ENCODE assay signal across 7 cellular contexts in the genomic region with DNA sequence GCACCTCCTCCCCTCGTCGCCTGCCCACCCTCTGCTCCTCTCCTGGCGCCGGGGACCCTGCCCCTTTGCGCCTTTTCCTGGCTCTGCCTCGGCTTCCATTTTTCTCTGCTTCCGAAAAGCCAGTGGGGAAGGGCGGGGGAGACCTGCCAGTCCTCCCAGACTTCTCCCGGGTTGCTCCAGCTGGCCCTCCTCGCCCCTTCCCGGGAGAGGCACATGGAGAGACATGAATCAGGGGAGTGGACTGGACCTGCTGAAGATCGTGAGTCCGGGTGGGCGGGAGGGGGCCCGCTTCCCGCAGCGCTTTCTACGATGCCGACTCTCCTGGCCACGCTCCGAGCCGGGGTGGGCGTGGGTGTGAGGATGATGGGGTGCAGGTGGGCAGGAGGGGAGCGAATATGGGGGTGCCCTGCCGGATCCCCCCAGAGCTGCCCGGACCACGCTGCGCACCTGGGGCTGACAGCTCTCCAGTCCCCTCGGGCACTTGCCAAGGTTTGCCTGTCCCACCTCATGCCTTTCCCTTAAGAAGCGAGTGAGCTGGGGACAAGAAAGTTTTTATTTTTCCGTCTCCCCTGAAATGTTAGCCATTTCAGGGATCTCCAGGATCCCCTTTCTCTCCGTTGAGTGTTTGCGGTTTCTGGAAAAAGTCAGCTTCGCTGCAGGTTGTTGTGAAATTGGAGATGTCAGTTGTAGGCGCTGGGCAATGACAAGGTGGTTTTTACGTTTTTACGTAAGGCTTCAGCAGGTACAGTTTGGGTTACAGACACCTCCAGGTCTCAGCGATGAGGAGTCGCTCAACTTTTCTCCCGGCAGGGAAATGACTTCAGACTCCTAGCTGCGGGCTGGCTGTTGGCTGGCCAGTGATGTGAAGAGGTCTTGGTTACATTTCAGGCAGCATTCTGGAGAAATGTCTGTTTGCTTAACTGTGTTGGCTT. TPM values are rescaled to one million over a fixed set of nuclear protein-coding genes. Genes with fewer than 3 reads are reported as not detected.
DNase-seq lines count a peak whose midpoint lies in the region; ATAC-seq, FAIRE-seq and TF ChIP-seq lines count a peak whose summit lies in the region.

No MANE protein-coding gene starts in this region.

- intact Hi-C loops in dendritic cell treated with granulocyte-macrophage colony-stimulating factor and Interleukin-4, amounts not matched to agents 40 ng/mL and 50 ng/mL, for 4 days (cut with micrococcal nuclease) = no loop called here
- intact Hi-C loops in HepG2 (cut with micrococcal nuclease; ENCODE audit: unreplicated experiment) = no loop called here

- no peaks in the 10 kb centered on the region for H3K36me3 Mint-ChIP-seq in dendritic cell treated with granulocyte-macrophage colony-stimulating factor and Interleukin-4, amounts not matched to agents 40 ng/mL and 50 ng/mL, for 4 days (ENCODE audit: low read depth)

- no peak for TF ChIP-seq CTCF in HepG2 (CRISPR knock-in tag; IDR thresholded peaks at IDR 0.05)
- TF ChIP-seq CTCF in thoracic aorta (IDR thresholded peaks at IDR 0.05) = no peak

- H3K4me3 Mint-ChIP-seq in dendritic cell treated with granulocyte-macrophage colony-stimulating factor and Interleukin-4, amounts not matched to agents 40 ng/mL and 50 ng/mL, for 4 days = peak overlapping the region; percentile 55

- no peak overlapping the region for H2AFZ ChIP-seq in HepG2 (ENCODE audit: low read length)

- 0 out of 2 replicates have a peak, but pooled peaks cover 3% of the 10 kb centered on the region for H3K9me3 ChIP-seq in MG63
- no peaks in the 10 kb centered on the region for H3K9me3 ChIP-seq in HepG2 (ENCODE audit: low read length)
- no peaks in the 10 kb centered on the region for H3K9me3 ChIP-seq in thoracic aorta

- TF ChIP-seq EP300 in HepG2 (IDR thresholded peaks at IDR 0.05; ENCODE audit: low read depth in 2 of 2, low read length in 2 of 2) = no peak
- TF ChIP-seq EP300 in HepG2 (CRISPR knock-in tag; IDR thresholded peaks at IDR 0.05; ENCODE audit: borderline replicate concordance) = no peak

- CTCF ChIA-PET in HepG2 (lab: Yijun Ruan, JAX; ENCODE audit: low intra/inter-chr PET ratio, low total read pairs) = no interaction called here

- H3K36me3 ChIP-seq in MG63 = no peaks in the 10 kb centered on the region
- H3K36me3 ChIP-seq in HepG2 (replicated peaks in 1 of 2; ENCODE audit: control insufficient read depth in 1 of 2, insufficient read depth in 2 of 2, low read length in 2 of 2) = no peaks in the 10 kb centered on the region
- no peaks in the 10 kb centered on the region for H3K36me3 ChIP-seq in thoracic aorta

- no peak for DNase-seq in MG63
- no peak for DNase-seq in HepG2 (ENCODE audit: low spot score)
- no peak for DNase-seq in thoracic aorta (ENCODE audit: low spot score)
- no peak for DNase-seq in KBM-7
- no peak for DNase-seq in CD1c-positive myeloid dendritic cell (ENCODE audit: extremely low spot score)

- ATAC-seq in HepG2 (no peak; the same call in 2 of the 3 replicates), thoracic aorta (ENCODE audit: insufficient number of reproducible peaks, low FRiP score, low read depth) (no peak), GM19395 (IDR thresholded peaks at IDR 0.05; ENCODE audit: unreplicated experiment) (no peak)

- peak overlapping the region; percentile 36; the same call in 1 of the 2 replicates for H3K4me2 ChIP-seq in HepG2 (ENCODE audit: low read depth, low read length)

- no peaks in the 10 kb centered on the region for H4K20me1 ChIP-seq in HepG2 (ENCODE audit: insufficient read depth, low read length)

- POLR2A ChIA-PET in HepG2 (lab: Yijun Ruan, JAX) = no interaction called here

- 34% methylated on average over 25 of the region's 41 CpGs for WGBS in HepG2 (ENCODE audit: low lambda C conversion rate)

- H3K79me2 ChIP-seq in HepG2 (ENCODE audit: insufficient read depth, low read length) = no peaks in the 10 kb centered on the region

- in situ Hi-C loops in HepG2 (cut with HindIII; ENCODE audit: extremely low pct_ligation_motif_present, low pct_unique_long_range_greater_than_20kb) (no loop called here), KBM-7 (cut with MboI; ENCODE audit: low pct_unique_long_range_greater_than_20kb, low sequenced_read_pairs) (no loop called here)

- H3K27me3 Mint-ChIP-seq in dendritic cell treated with granulocyte-macrophage colony-stimulating factor and Interleukin-4, amounts not matched to agents 40 ng/mL and 50 ng/mL, for 4 days = peaks cover 49% of the 10 kb centered on the region

- H3K4me1 ChIP-seq in HepG2 (ENCODE audit: insufficient read depth, low read length) = no peaks in the 10 kb centered on the region
- peaks cover 10 to 28% of the 10 kb centered on the region in 2 donors for H3K4me1 ChIP-seq in thoracic aorta (ENCODE audit: control insufficient read depth in 1 of 2, low read depth in 2 of 2)

- BruUV-seq in HepG2 (replicated peaks; lab: Mats Ljungman, UMichigan) = no TSS peak

- no peak overlapping the region for H3K9ac ChIP-seq in HepG2 (ENCODE audit: insufficient read depth, low read depth, low read length)

- peaks cover 10% of the 10 kb centered on the region for H3K4me1 Mint-ChIP-seq in dendritic cell treated with granulocyte-macrophage colony-stimulating factor and Interleukin-4, amounts not matched to agents 40 ng/mL and 50 ng/mL, for 4 days (ENCODE audit: low read depth)

- peak overlapping the region; percentile 50 for H3K4me3 ChIP-seq in MG63
- peak overlapping the region in 1 of 3 experiments; percentile 43; a peak in 1 of 6 replicates for H3K4me3 ChIP-seq in HepG2 (replicated peaks in 1 of 3; ENCODE audit: insufficient read depth in 1 of 3, low read depth in 2 of 3, low read length in 3 of 3)
- peak overlapping the region; percentile 85 for H3K4me3 ChIP-seq in thoracic aorta

- FAIRE-seq in HepG2 (lab: Jason Lieb, UNC) = no peak

- TF ChIP-seq POLR2A in HepG2 (IDR thresholded peaks at IDR 0.05; ENCODE audit: insufficient read depth in 1 of 2, low read depth in 2 of 2, low read length in 2 of 2) = no peak

- H3K9me3 Mint-ChIP-seq in dendritic cell treated with granulocyte-macrophage colony-stimulating factor and Interleukin-4, amounts not matched to agents 40 ng/mL and 50 ng/mL, for 4 days = no peaks in the 10 kb centered on the region

- H3K27ac ChIP-seq in HepG2 (ENCODE audit: extremely low read length, insufficient read depth, low read length) (no peak overlapping the region), thoracic aorta (peak overlapping the region; percentile 83)

- H3K27ac Mint-ChIP-seq in dendritic cell treated with granulocyte-macrophage colony-stimulating factor and Interleukin-4, amounts not matched to agents 40 ng/mL and 50 ng/mL, for 4 days = no peak overlapping the region

- H3K27me3 ChIP-seq in MG63 (no peaks in the 10 kb centered on the region), HepG2 (ENCODE audit: control insufficient read depth in 1 of 2, insufficient read depth in 2 of 2, low read length in 2 of 2) (peaks cover 0 to 23% of the 10 kb centered on the region in 2 experiments; a peak in 3 of 5 replicates), thoracic aorta (replicated peaks; ENCODE audit: insufficient read depth) (no peaks in the 10 kb centered on the region)

- no peak for TF ChIP-seq RAD21 in HepG2 (CRISPR knock-in tag; IDR thresholded peaks at IDR 0.05)

TF ChIP-seq in HepG2, 621 proteins besides CTCF, POLR2A, EP300 and RAD21 (continues in another document):
- TF ChIP-seq ATRX (CRISPR knock-in tag; IDR thresholded peaks at IDR 0.05; ENCODE audit: borderline replicate concordance) (no peak), AKAP8 (CRISPR knock-in tag; IDR thresholded peaks at IDR 0.05) (no peak), ZFP36L2 (CRISPR knock-in tag; IDR thresholded peaks at IDR 0.05) (no peak), SYNCRIP (IDR thresholded peaks at IDR 0.05; ENCODE audit: insufficient read depth, low read depth, low read length) (no peak), ARID2 (CRISPR knock-in tag; IDR thresholded peaks at IDR 0.05; ENCODE audit: borderline replicate concordance) (no peak), MAF1 (CRISPR knock-in tag; IDR thresholded peaks at IDR 0.05; ENCODE audit: borderline replicate concordance) (no peak)

RNA-seq across cellular contexts. Expression of a gene that starts 1.0 kb away (rescaled TPM):
- total RNA-seq in MG63 (2014; rRNA removed; shearing (Covaris generic); ENCODE audit: low replicate concordance) = not detected in 2 replicates
- total RNA-seq in HepG2 (2016; rRNA removed; fragmentation: Illumina TruSeq; extraction: Trizol) (not detected in 2 replicates), thoracic aorta (10 to 100 TPM in 1 of 2 donors, 1 to 10 TPM in 1; 4.5 to 56.7 TPM)
- total RNA-seq in HepG2 (2016; cell fraction: cytosol; rRNA removed; fragmentation: Illumina TruSeq; extraction: Trizol; ENCODE audit: low read depth) = not detected in 2 replicates
- not detected in 2 replicates for total RNA-seq in HepG2 (2016; cell fraction: insoluble cytoplasmic fraction; rRNA removed; fragmentation: Illumina TruSeq; extraction: Trizol)
- total RNA-seq in HepG2 (2016; cell fraction: membrane; rRNA removed; fragmentation: Illumina TruSeq; extraction: Trizol) = not detected in 2 replicates
- not detected in 2 replicates for total RNA-seq in HepG2 (2016; cell fraction: nucleus; rRNA removed; fragmentation: Illumina TruSeq; extraction: Trizol)
- not detected in 2 replicates for polyA plus RNA-seq in HepG2 (2011; rRNA removed)
- not detected in 2 replicates for polyA plus RNA-seq in HepG2 (2011; cell fraction: cytosol; rRNA removed)
- polyA plus RNA-seq in HepG2 (2011; cell fraction: nucleus; rRNA removed) = not detected in 2 replicates
- polyA plus RNA-seq in HepG2 (2012) = 1.3 and 1.9 TPM in 2 replicates
- polyA plus RNA-seq in HepG2 (2016; cell fraction: cytosol; fragmentation: Illumina TruSeq; extraction: Trizol; ENCODE audit: low read depth) = not detected in 2 replicates
- polyA plus RNA-seq in HepG2 (2016; cell fraction: insoluble cytoplasmic fraction; fragmentation: Illumina TruSeq; extraction: Trizol; ENCODE audit: low read depth) = not detected in 2 replicates
- polyA plus RNA-seq in HepG2 (2016; cell fraction: membrane; fragmentation: Illumina TruSeq; extraction: Trizol; ENCODE audit: low read depth) = not detected in 2 replicates
- not detected in 2 replicates for polyA plus RNA-seq in HepG2 (2016; cell fraction: nucleus; fragmentation: Illumina TruSeq; extraction: Trizol; ENCODE audit: insufficient read depth, low read depth)
- 0.30 TPM in 1 of 2 replicates, not detected in the other for polyA minus RNA-seq in HepG2 (2011; rRNA and poly(A)+ RNA removed; ENCODE audit: low replicate concordance)
- not detected in 2 replicates for polyA minus RNA-seq in HepG2 (2011; cell fraction: cytosol; rRNA and poly(A)+ RNA removed)
- polyA minus RNA-seq in HepG2 (2011; cell fraction: nucleus; rRNA and poly(A)+ RNA removed) = under 0.01 TPM in 1 of 2 replicates, not detected in the other
